ENCODE assay signal across 42 cellular contexts in genomic region chr13:58773280-58773859, GRCh38.
"Had no signal": no experiment of that assay in that cellular context is flagged by ENCODE, and none has a peak within 500 bp of the region (broad histone marks: within the 10 kb centered on the region; RNA-seq: fewer than 3 reads in every experiment).

No MANE protein-coding gene starts in this region.

- ATAC-seq: activated CD4-positive, alpha-beta T cell treated with anti-CD3 and anti-CD28 coated beads for 36 hours; activated CD4-positive, CD25-positive, alpha-beta regulatory T cell treated with anti-CD3 and anti-CD28 coated beads, Interleukin-2, amount 50 U/mL, for 24 hours; activated CD8-positive, alpha-beta memory T cell treated with anti-CD3 and anti-CD28 coated beads, Interleukin-2, amount 10 ng/mL, durations not matched to agents 7 days and 5 days; activated CD8-positive, alpha-beta T cell treated with anti-CD3 and anti-CD28 coated beads, Interleukin-2, amount 10 ng/mL, durations not matched to agents 7 days and 5 days; activated naive CD4-positive, alpha-beta T cell treated with anti-CD3 and anti-CD28 coated beads, Interleukin-2, amount 50 U/mL, for 72 hours; activated T-cell treated with anti-CD3 and anti-CD28 coated beads, Interleukin-2, amount 50 U/mL, for 72 hours; activated T-helper 17 cell treated with anti-CD3 and anti-CD28 coated beads, Interleukin-2, amount 50 U/mL, for 72 hours; body of pancreas; WTC11 had no signal

- H3K4me3 ChIP-seq: adrenal gland, body of pancreas, breast epithelium had no signal

- H3K4me3 Mint-ChIP-seq: activated CD4-positive, alpha-beta memory T cell treated with anti-CD3 and anti-CD28 coated beads, Interleukin-2, amount 10 ng/mL, durations not matched to agents 7 days and 5 days; activated CD4-positive, alpha-beta T cell treated with anti-CD3 and anti-CD28 coated beads for 36 hours; activated CD4-positive, alpha-beta T cell treated with anti-CD3 and anti-CD28 coated beads, Interleukin-2, amount 10 ng/mL, durations not matched to agents 7 days and 5 days; activated CD8-positive, alpha-beta memory T cell treated with anti-CD3 and anti-CD28 coated beads, Interleukin-2, amount 10 ng/mL, durations not matched to agents 7 days and 5 days; activated CD8-positive, alpha-beta T cell treated with anti-CD3 and anti-CD28 coated beads, Interleukin-2, amount 10 ng/mL, durations not matched to agents 7 days and 5 days; activated naive CD4-positive, alpha-beta T cell treated with anti-CD3 and anti-CD28 coated beads for 36 hours; activated naive CD8-positive, alpha-beta T cell treated with anti-CD3 and anti-CD28 coated beads for 36 hours; activated T-cell treated with anti-CD3 and anti-CD28 coated beads, Interleukin-2, amount 50 U/mL, for 24 hours; activated T-cell treated with anti-CD3 and anti-CD28 coated beads, Interleukin-2, amount 50 U/mL, for 72 hours; activated T-helper 1 cell treated with anti-CD3 and anti-CD28 coated beads, Interleukin-12 subunit alpha, Interleukin-12 subunit beta, Interleukin-2, Interleukin-4 antibody, amounts not matched to agents 30 ng/mL and 10 ng/mL and 1 ng/mL, durations not matched to agents 14 hours and 24 hours and 36 hours; activated T-helper 17 cell treated with anti-CD3 and anti-CD28 coated beads, Interleukin-2, amount 50 U/mL, for 72 hours; central memory CD8-positive, alpha-beta T cell; T-helper 1 cell treated with Interleukin-12 subunit alpha and Interleukin-12 subunit beta and Interleukin-4 antibody, amounts not matched to agents 30 μg/mL and 1 μg/mL, for 36 hours; T-helper 2 cell treated with Interferon-gamma antibody and Interleukin-4, amounts not matched to agents 5 μg/mL and 100 μg/mL, for 36 hours; WTC11 had no signal

- H3K27me3 ChIP-seq: adrenal gland, body of pancreas, brain microvascular endothelial cell, breast epithelium had no signal

- FAIRE-seq: astrocyte, TTC549 had no signal

- H3K27ac ChIP-seq: adrenal gland, body of pancreas, brain microvascular endothelial cell, breast epithelium, WERI-Rb-1 had no signal

- H3K36me3 Mint-ChIP-seq: activated CD8-positive, alpha-beta memory T cell treated with anti-CD3 and anti-CD28 coated beads, Interleukin-2, amount 10 ng/mL, durations not matched to agents 7 days and 5 days; activated naive CD4-positive, alpha-beta T cell treated with anti-CD3 and anti-CD28 coated beads, Interleukin-2, amount 50 U/mL, for 72 hours; activated naive CD8-positive, alpha-beta T cell treated with anti-CD3 and anti-CD28 coated beads for 36 hours; WTC11 had no signal

- H3K9me3 ChIP-seq: adrenal gland, body of pancreas had no signal

- H3K4me1 Mint-ChIP-seq: activated CD4-positive, alpha-beta memory T cell treated with anti-CD3 and anti-CD28 coated beads, Interleukin-2, amount 10 ng/mL, durations not matched to agents 7 days and 5 days; activated CD4-positive, alpha-beta T cell treated with anti-CD3 and anti-CD28 coated beads for 36 hours; activated CD4-positive, alpha-beta T cell treated with anti-CD3 and anti-CD28 coated beads, Interleukin-2, amount 10 ng/mL, durations not matched to agents 7 days and 5 days; activated CD8-positive, alpha-beta memory T cell treated with anti-CD3 and anti-CD28 coated beads, Interleukin-2, amount 10 ng/mL, durations not matched to agents 7 days and 5 days; activated naive CD8-positive, alpha-beta T cell treated with anti-CD3 and anti-CD28 coated beads for 36 hours; activated T-helper 17 cell treated with anti-CD3 and anti-CD28 coated beads, Interleukin-2, amount 50 U/mL, for 72 hours; central memory CD8-positive, alpha-beta T cell; WTC11 had no signal

- H3K4me1 ChIP-seq: adrenal gland, body of pancreas, breast epithelium had no signal

- H3K36me3 ChIP-seq: adrenal gland, brain microvascular endothelial cell, breast epithelium, WERI-Rb-1 had no signal

- H3K27me3 Mint-ChIP-seq: activated CD4-positive, alpha-beta memory T cell treated with anti-CD3 and anti-CD28 coated beads, Interleukin-2, amount 10 ng/mL, durations not matched to agents 7 days and 5 days; activated CD4-positive, alpha-beta T cell treated with anti-CD3 and anti-CD28 coated beads for 36 hours; activated CD4-positive, alpha-beta T cell treated with anti-CD3 and anti-CD28 coated beads, Interleukin-2, amount 10 ng/mL, durations not matched to agents 7 days and 5 days; activated CD8-positive, alpha-beta memory T cell treated with anti-CD3 and anti-CD28 coated beads, Interleukin-2, amount 10 ng/mL, durations not matched to agents 7 days and 5 days; activated naive CD8-positive, alpha-beta T cell treated with anti-CD3 and anti-CD28 coated beads for 36 hours; activated T-cell treated with anti-CD3 and anti-CD28 coated beads, Interleukin-2, amount 50 U/mL, for 24 hours; activated T-helper 17 cell treated with anti-CD3 and anti-CD28 coated beads, Interleukin-2, amount 50 U/mL, for 72 hours; central memory CD8-positive, alpha-beta T cell had no signal

- DNase-seq: activated CD4-positive, alpha-beta memory T cell treated with anti-CD3 and anti-CD28 coated beads, Interleukin-2, amount 10 ng/mL, durations not matched to agents 7 days and 5 days; activated CD4-positive, alpha-beta T cell treated with anti-CD3 and anti-CD28 coated beads for 1 hour; activated CD4-positive, alpha-beta T cell treated with anti-CD3 and anti-CD28 coated beads for 36 hours; activated CD4-positive, alpha-beta T cell treated with anti-CD3 and anti-CD28 coated beads for 48 hours; activated CD4-positive, alpha-beta T cell treated with anti-CD3 and anti-CD28 coated beads, Interleukin-2, amount 10 ng/mL, durations not matched to agents 7 days and 5 days; activated CD4-positive, alpha-beta T cell treated with anti-CD3 and anti-CD28 coated beads, Interleukin-2, amount 50 U/mL, for 48 hours; activated CD4-positive, CD25-positive, alpha-beta regulatory T cell; activated CD8-positive, alpha-beta memory T cell treated with anti-CD3 and anti-CD28 coated beads for 24 hours; activated CD8-positive, alpha-beta memory T cell treated with anti-CD3 and anti-CD28 coated beads, Interleukin-2, amount 10 ng/mL, durations not matched to agents 7 days and 5 days; activated CD8-positive, alpha-beta memory T cell treated with anti-CD3 and anti-CD28 coated beads, Interleukin-2, amount 50 U/mL, for 48 hours; activated CD8-positive, alpha-beta T cell treated with anti-CD3 and anti-CD28 coated beads, Interleukin-2, amount 10 ng/mL, durations not matched to agents 7 days and 5 days; activated effector memory CD4-positive, alpha-beta T cell treated with anti-CD3 and anti-CD28 coated beads, Interleukin-2, amount 50 U/mL, for 16 hours; activated gamma-delta T cell treated with Interleukin-2 at 50 U/mL for 16 hours; activated naive CD4-positive, alpha-beta T cell; activated naive CD4-positive, alpha-beta T cell treated with anti-CD3 and anti-CD28 coated beads for 36 hours; activated naive CD4-positive, alpha-beta T cell treated with anti-CD3 and anti-CD28 coated beads, Interleukin-2, amount 50 U/mL, for 16 hours; activated naive CD8-positive, alpha-beta T cell treated with anti-CD3 and anti-CD28 coated beads for 36 hours; activated T-cell treated with anti-CD3 and anti-CD28 coated beads, Interleukin-2, amount 50 U/mL, for 24 hours; activated T-cell treated with anti-CD3 and anti-CD28 coated beads, Interleukin-2, amount 50 U/mL, for 72 hours; adrenal gland; amniotic stem cell; aorta; body of pancreas; brain microvascular endothelial cell; caudate nucleus; cerebellar nuclear complex; SW 1271; T-helper 1 cell; T-helper 2 cell; T-helper 9 cell; WERI-Rb-1 had no signal
